ENCODE assay signal across 22 cellular contexts in the genomic region with DNA sequence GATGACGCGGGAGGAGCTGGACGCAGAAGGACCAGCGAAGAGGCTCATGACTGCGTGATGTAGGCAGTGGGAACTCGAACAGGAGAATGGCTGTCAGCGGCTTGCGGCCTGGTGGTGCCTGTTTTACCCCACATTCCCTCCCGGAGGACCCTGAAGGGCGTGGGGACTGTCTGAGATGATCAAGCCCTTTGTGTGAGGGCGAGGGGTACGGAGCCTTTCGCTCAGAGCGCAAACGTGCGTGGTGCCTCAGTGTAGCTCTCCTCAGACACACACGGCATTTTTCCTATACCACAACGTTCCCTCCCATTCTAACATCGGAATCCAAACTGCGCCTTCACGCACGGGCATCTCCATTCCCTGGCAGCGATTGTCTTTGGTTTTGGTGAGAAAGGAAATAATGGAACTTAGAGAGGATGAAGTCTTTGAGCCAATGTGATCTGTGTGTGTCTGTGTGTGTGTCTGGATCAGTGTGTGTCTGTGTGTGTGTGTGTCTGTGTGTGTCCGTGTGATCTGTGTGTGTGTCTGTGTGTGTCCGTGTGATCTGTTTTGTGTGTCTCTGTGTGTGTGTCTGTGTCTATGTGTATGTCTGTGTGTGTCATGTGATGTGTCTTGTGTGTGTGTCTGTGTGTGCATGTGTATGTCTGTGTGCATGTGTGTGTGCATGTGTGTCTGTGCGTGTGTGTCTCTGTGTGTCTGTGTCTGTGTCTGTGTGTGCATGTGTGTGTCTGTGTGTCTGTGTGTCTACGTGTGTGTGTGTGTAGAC. TPM values are rescaled to one million over a fixed set of nuclear protein-coding genes. Genes with fewer than 3 reads are reported as not detected.
DNase-seq lines count a peak whose midpoint lies in the region; ATAC-seq, FAIRE-seq and TF ChIP-seq lines count a peak whose summit lies in the region.
"Had no signal": no experiment of that assay in that cellular context is flagged by ENCODE, and none has a peak within 500 bp of the region (broad histone marks: within the 10 kb centered on the region; RNA-seq: fewer than 3 reads in every experiment).

No MANE protein-coding gene starts in this region.

- H3K4me1 Mint-ChIP-seq in type B pancreatic cell (ENCODE audit: unreplicated experiment) = peaks cover 8% of the 10 kb centered on the region

- no peak for FAIRE-seq in kidney (lab: Jason Lieb, UNC)
- FAIRE-seq: astrocyte had no signal

- peak overlapping the region; percentile 9 for H3K4me3 Mint-ChIP-seq in type B pancreatic cell
- H3K4me3 Mint-ChIP-seq: stimulated activated naive CD8-positive, alpha-beta T cell treated with anti-CD3 and anti-CD28 coated beads, Interleukin-15, Interleukin-2, amounts not matched to agents 100 ng/mL and 50 ng/mL, for 24 hours had no signal

- H3K4me3 ChIP-seq in heart left ventricle = no peak overlapping the region
- no peak overlapping the region for H3K4me3 ChIP-seq in right atrium auricular region
- no peak overlapping the region for H3K4me3 ChIP-seq in NT2/D1 (ENCODE audit: insufficient read length, low read depth)
- no peak overlapping the region for H3K4me3 ChIP-seq in kidney (ENCODE audit: low read length in 2 of 2)
- H3K4me3 ChIP-seq: right lobe of liver, SJSA1 had no signal

- no peaks in the 10 kb centered on the region for H3K36me3 Mint-ChIP-seq in type B pancreatic cell

- intact Hi-C loops in heart left ventricle (cut with DNase I) (loop anchor here in 2 of 10 donors (10.0 kb wide), 3 partner anchors 333 to 593 kb away; a partner anchor contains a TSS), kidney (cut with DNase I) (no loop called here)

- ATAC-seq in heart left ventricle = no peak
- no peak for ATAC-seq in HG03460 (IDR thresholded peaks at IDR 0.05; ENCODE audit: unreplicated experiment)
- ATAC-seq: right lobe of liver had no signal

- DNase-seq in heart left ventricle (peak in 3 of 5 donors; percentile 8 to 32 (median 16)), right atrium auricular region (ENCODE audit: low spot score) (no peak), NT2/D1 (ENCODE audit: low read depth, low spot score) (no peak), kidney (peak; percentile 64), type B pancreatic cell (ENCODE audit: extremely low spot score, unreplicated experiment) (no peak), DMS53 treated with DMSO at 0.1 percent for 48 hours (lab: John Stamatoyannopoulos, UW; ENCODE audit: unreplicated experiment) (no peak), iPS-NIHi7 (ENCODE audit: extremely low spot score) (no peak)
- DNase-seq: activated CD4-positive, alpha-beta T cell treated with anti-CD3 and anti-CD28 coated beads for 48 hours; activated CD8-positive, alpha-beta memory T cell treated with anti-CD3 and anti-CD28 coated beads, Interleukin-2, amount 50 U/mL, for 4 hours; Caco-2; HCEC 1CT; NCI-H1105; NCI-H2171; NCI-H69; OCI-M1; T-helper 9 cell had no signal

- TF ChIP-seq CTCF in heart left ventricle (IDR thresholded peaks at IDR 0.05) (no peak), right atrium auricular region (IDR thresholded peaks at IDR 0.05) (no peak), kidney (IDR thresholded peaks at IDR 0.05; ENCODE audit: borderline replicate concordance, extremely low read depth, insufficient read depth) (no peak), type B pancreatic cell (conservative IDR thresholded peaks at IDR 0.05) (no peak)

- no peaks in the 10 kb centered on the region for H3K27me3 Mint-ChIP-seq in type B pancreatic cell
- H3K27me3 Mint-ChIP-seq: stimulated activated naive CD8-positive, alpha-beta T cell treated with anti-CD3 and anti-CD28 coated beads, Interleukin-15, Interleukin-2, amounts not matched to agents 100 ng/mL and 50 ng/mL, for 24 hours had no signal

- TF ChIP-seq POLR2A in heart left ventricle (IDR thresholded peaks at IDR 0.05) = no peak

- no peaks in the 10 kb centered on the region for H3K36me3 ChIP-seq in heart left ventricle
- H3K36me3 ChIP-seq in right atrium auricular region = no peaks in the 10 kb centered on the region
- H3K36me3 ChIP-seq in NT2/D1 (ENCODE audit: insufficient read depth, insufficient read length, low read length) = no peaks in the 10 kb centered on the region
- H3K36me3 ChIP-seq in kidney (ENCODE audit: control insufficient read depth in 1 of 2, insufficient read depth in 2 of 2, low read length in 2 of 2) = no peaks in the 10 kb centered on the region
- H3K36me3 ChIP-seq: right lobe of liver, SJSA1 had no signal

- H3K9ac ChIP-seq in NT2/D1 (ENCODE audit: insufficient read length, low read depth) = peak overlapping the region; percentile 6
- no peak overlapping the region for H3K9ac ChIP-seq in kidney (ENCODE audit: low read length in 2 of 2)

- H3K27me3 ChIP-seq in heart left ventricle = peaks cover 0 to 31% (median 2%) of the 10 kb centered on the region in 9 donors
- H3K27me3 ChIP-seq in right atrium auricular region = no peaks in the 10 kb centered on the region
- H3K27me3 ChIP-seq in NT2/D1 (ENCODE audit: insufficient read depth, insufficient read length) = no peaks in the 10 kb centered on the region
- H3K27me3 ChIP-seq: right lobe of liver had no signal

- H3K9me3 Mint-ChIP-seq in type B pancreatic cell = no peaks in the 10 kb centered on the region
- H3K9me3 Mint-ChIP-seq: stimulated activated naive CD8-positive, alpha-beta T cell treated with anti-CD3 and anti-CD28 coated beads, Interleukin-15, Interleukin-2, amounts not matched to agents 100 ng/mL and 50 ng/mL, for 24 hours had no signal

- WGBS in heart left ventricle, 4 donors = 76 to 82% (median 78%) methylated on average over 27 of the region's 27 CpGs

- peaks cover 0 to 16% (median 0%) of the 10 kb centered on the region in 12 donors for H3K4me1 ChIP-seq in heart left ventricle
- no peaks in the 10 kb centered on the region for H3K4me1 ChIP-seq in right atrium auricular region
- peaks cover 44% of the 10 kb centered on the region for H3K4me1 ChIP-seq in NT2/D1 (ENCODE audit: insufficient read depth, insufficient read length)
- H3K4me1 ChIP-seq in kidney (ENCODE audit: control insufficient read depth in 1 of 2, insufficient read depth in 1 of 2, low read depth in 1 of 2, low read length in 2 of 2) = no peaks in the 10 kb centered on the region
- H3K4me1 ChIP-seq: SJSA1 had no signal

- H3K27ac Mint-ChIP-seq in type B pancreatic cell = peak overlapping the region; percentile 24
- H3K27ac Mint-ChIP-seq: stimulated activated naive CD8-positive, alpha-beta T cell treated with anti-CD3 and anti-CD28 coated beads, Interleukin-15, Interleukin-2, amounts not matched to agents 100 ng/mL and 50 ng/mL, for 24 hours had no signal

- no peaks in the 10 kb centered on the region for H3K9me3 ChIP-seq in heart left ventricle
- no peaks in the 10 kb centered on the region for H3K9me3 ChIP-seq in right atrium auricular region
- H3K9me3 ChIP-seq in NT2/D1 (ENCODE audit: insufficient read depth, low read length) = no peaks in the 10 kb centered on the region
- H3K9me3 ChIP-seq in kidney (ENCODE audit: control insufficient read depth in 1 of 2, low read length in 2 of 2) = no peaks in the 10 kb centered on the region
- H3K9me3 ChIP-seq: Caco-2, right lobe of liver, SJSA1 had no signal

- no peak overlapping the region for H3K27ac ChIP-seq in heart left ventricle
- H3K27ac ChIP-seq in right atrium auricular region = no peak overlapping the region
- no peak overlapping the region for H3K27ac ChIP-seq in kidney (ENCODE audit: low read depth in 2 of 2, low read length in 2 of 2)
- H3K27ac ChIP-seq: right lobe of liver, SJSA1 had no signal

RNA-seq across cellular contexts. Expression of a gene that starts 5.3 kb away (rescaled TPM):
- total RNA-seq in heart left ventricle (under 1 TPM in 3 of 9 donors, not detected in 6; 0.10 to 0.29 (median 0.14) TPM), right atrium auricular region (not detected), kidney (1.1 TPM), type B pancreatic cell (ENCODE audit: low replicate concordance) (0.12 and 0.21 TPM in 2 replicates)
- polyA plus RNA-seq in heart left ventricle (under 1 TPM in 1 of 2 donors, not detected in 1; 0.04 TPM), kidney (ENCODE audit: insufficient read depth, low read depth, low replicate concordance) (0.26 TPM)
- total RNA-seq: SJSA1 had no signal

RNA-seq across cellular contexts. Expression of a gene that starts 11.3 kb away (rescaled TPM):
- total RNA-seq in heart left ventricle = 100 to 1,000 TPM; 182 to 424 (median 235) TPM
- polyA plus RNA-seq in heart left ventricle = 100 to 1,000 TPM; 318 to 442 TPM
- 100 to 1,000 TPM; 138 to 185 TPM for total RNA-seq in right atrium auricular region
- total RNA-seq in kidney = 578 TPM
- 961 TPM for polyA plus RNA-seq in kidney (ENCODE audit: insufficient read depth, low read depth, low replicate concordance)
- 280 and 422 TPM in 2 replicates for total RNA-seq in type B pancreatic cell (ENCODE audit: low replicate concordance)

RNA-seq across cellular contexts. Expression of a gene that starts 15.7 kb away (rescaled TPM):
- total RNA-seq in heart left ventricle (not detected), right atrium auricular region (not detected), kidney (0.38 TPM), type B pancreatic cell (ENCODE audit: low replicate concordance) (not detected in 2 replicates)
- polyA plus RNA-seq in heart left ventricle (not detected), kidney (ENCODE audit: insufficient read depth, low read depth, low replicate concordance) (not detected)
- total RNA-seq: Caco-2, omental fat pad, right lobe of liver, SJSA1 had no signal

RNA-seq across cellular contexts. Expression of a gene that starts 22.1 kb away (rescaled TPM):
- total RNA-seq in heart left ventricle (under 1 TPM in 4 of 9 donors, not detected in 5; 0.16 to 0.23 (median 0.19) TPM), right atrium auricular region (not detected), kidney (1.6 TPM), type B pancreatic cell (ENCODE audit: low replicate concordance) (0.52 and 1.4 TPM in 2 replicates)
- polyA plus RNA-seq in heart left ventricle (under 1 TPM; 0.08 to 0.14 TPM), kidney (ENCODE audit: insufficient read depth, low read depth, low replicate concordance) (0.47 TPM)
- total RNA-seq: Caco-2, right lobe of liver had no signal

RNA-seq across cellular contexts. Expression of a gene that starts 33.0 kb away (rescaled TPM):
- total RNA-seq in heart left ventricle (1,000 to 10,000 TPM in 7 of 9 donors, 100 to 1,000 TPM in 2; 791 to 1,794 (median 1,550) TPM), right atrium auricular region (100 to 1,000 TPM; 797 to 886 TPM), kidney (18.1 TPM), type B pancreatic cell (ENCODE audit: low replicate concordance) (20.5 and 30.2 TPM in 2 replicates)
- polyA plus RNA-seq in heart left ventricle (1,000 to 10,000 TPM; 1,276 to 1,345 TPM), kidney (ENCODE audit: insufficient read depth, low read depth, low replicate concordance) (1.5 TPM)

Comparison
In these comparisons a context has a peak if more than half of its experiments do, and no peak if none do; other contexts are left out.
1. DNase-seq: peak in heart left ventricle (3 of 5) and kidney (single experiment); none in right atrium auricular region (single experiment), NT2/D1 (single experiment), type B pancreatic cell (single experiment), DMS53 treated with DMSO at 0.1 percent for 48 hours (single experiment) and iPS-NIHi7 (single experiment).